10 cellular contexts compared by ENCODE assay signal in the genomic region with DNA sequence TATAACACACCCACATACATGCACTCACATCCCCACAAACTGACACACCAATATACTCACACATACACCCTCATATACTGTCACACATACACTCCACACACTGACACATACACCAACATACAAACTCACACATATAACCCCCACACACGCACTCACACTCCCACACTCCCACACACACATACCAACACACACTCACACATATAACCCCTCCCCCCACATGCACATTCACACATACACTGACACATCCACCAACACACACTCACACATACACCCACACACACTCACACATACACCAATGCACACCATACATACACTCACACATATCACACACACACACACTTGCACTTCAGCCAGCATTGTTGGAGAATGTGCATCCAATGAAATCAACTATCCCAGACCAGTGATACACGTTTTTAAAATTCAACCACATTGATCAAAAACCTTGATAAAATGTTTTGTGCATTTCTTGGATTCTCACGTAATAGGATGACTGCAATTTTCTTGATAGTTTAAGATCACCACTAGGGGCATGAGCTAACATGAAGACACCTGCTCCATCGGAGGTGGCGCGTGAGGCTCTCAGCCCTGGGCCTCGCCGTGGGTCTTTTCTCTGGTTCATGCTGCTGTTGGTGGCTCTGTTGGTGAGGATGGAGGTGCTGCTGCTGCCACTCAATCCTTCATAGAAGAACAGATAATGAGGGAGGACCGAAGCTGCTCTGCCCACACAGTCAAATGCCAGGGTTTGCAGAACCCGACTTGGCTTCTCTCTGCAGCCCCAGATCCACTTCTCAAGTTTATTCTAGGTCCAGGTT. TPM values are rescaled to one million over a fixed set of nuclear protein-coding genes. Genes with fewer than 3 reads are reported as not detected.
A peak's percentile ranks its signal among the peaks of the same experiment; 100 is the strongest.
DNase-seq lines count a peak whose midpoint lies in the region; ATAC-seq and TF ChIP-seq lines count a peak whose summit lies in the region.
"Had no signal": no experiment of that assay in that cellular context is flagged by ENCODE, and none has a peak within 500 bp of the region (broad histone marks: within the 10 kb centered on the region; RNA-seq: fewer than 3 reads in every experiment).

No MANE protein-coding gene starts in this region.

- no peak overlapping the region for H3K27ac ChIP-seq in GM23338 (ENCODE audit: low read depth)

- H3K27me3 ChIP-seq in GM23338 (ENCODE audit: insufficient read depth), result no peaks in the 10 kb centered on the region

- no peaks in the 10 kb centered on the region for H3K36me3 Mint-ChIP-seq in GM23338 (ENCODE audit: low read depth)
- H3K36me3 Mint-ChIP-seq in WTC11, result no peaks in the 10 kb centered on the region

- H3K4me1 Mint-ChIP-seq in GM23338 (0 out of 3 replicates have a peak, but pooled peaks cover 2% of the 10 kb centered on the region), WTC11 (peaks cover 3% of the 10 kb centered on the region; the same call in 1 of the 2 replicates)

- no peaks in the 10 kb centered on the region for H3K79me2 ChIP-seq in GM23338 (replicated peaks; ENCODE audit: insufficient read depth)

- POLR2A ChIA-PET in WTC11 (lab: Charles Lee), result no interaction called here

- no peak overlapping the region for H3K4me2 ChIP-seq in GM23338

- H2AFZ ChIP-seq in GM23338, result no peak overlapping the region

- CTCF ChIA-PET in WTC11 (lab: Charles Lee), result interaction anchor here (0.7 to 2.4 kb wide), 19 partner anchors 8 to 130 kb away, joined by 3 to 21 read pairs (median 4); no protein-coding TSS in a partner anchor

- H3K27me3 Mint-ChIP-seq in GM23338 (ENCODE audit: insufficient read depth, low read depth, poor library complexity) (no peaks in the 10 kb centered on the region), WTC11 (ENCODE audit: low read depth) (peaks cover 6% of the 10 kb centered on the region)

- DNase-seq in ACHN (peak; percentile 24), GM23338 (ENCODE audit: low spot score) (peak; percentile 73), WTC11 (ENCODE audit: low spot score) (peak; percentile 35), iris pigment epithelial cell (ENCODE audit: low read depth) (peak; percentile 32), NCI-H187 (lab: John Stamatoyannopoulos, UW) (no peak), NCI-H1417 (lab: John Stamatoyannopoulos, UW) (no peak)

- H3K4me3 Mint-ChIP-seq in GM23338 (no peak overlapping the region), WTC11 (no peak overlapping the region)
- H3K4me3 Mint-ChIP-seq: dendritic cell treated with granulocyte-macrophage colony-stimulating factor and Interleukin-4, amounts not matched to agents 40 ng/mL and 50 ng/mL, for 4 days had no signal

- no peak overlapping the region for H3K4me3 ChIP-seq in GM23338

- no peaks in the 10 kb centered on the region for H4K20me1 ChIP-seq in GM23338 (replicated peaks; ENCODE audit: insufficient read depth)

- no peaks in the 10 kb centered on the region for H3K9me2 ChIP-seq in GM23338 (ENCODE audit: insufficient read depth)

- H3K9me3 Mint-ChIP-seq in GM23338 (no peaks in the 10 kb centered on the region), WTC11 (no peaks in the 10 kb centered on the region)
- H3K9me3 Mint-ChIP-seq: dendritic cell treated with granulocyte-macrophage colony-stimulating factor and Interleukin-4, amounts not matched to agents 40 ng/mL and 50 ng/mL, for 4 days had no signal

- H3K4me1 ChIP-seq in GM23338 (ENCODE audit: insufficient read depth), result no peaks in the 10 kb centered on the region

- ATAC-seq in GM23338 (peak; percentile 88), WTC11 (peak; percentile 68), GM21528 (IDR thresholded peaks at IDR 0.05; ENCODE audit: low FRiP score, unreplicated experiment) (no peak), HG02571 (IDR thresholded peaks at IDR 0.05; ENCODE audit: unreplicated experiment) (no peak)

- H3F3A ChIP-seq in GM23338 (replicated peaks; ENCODE audit: low read depth), result no peaks in the 10 kb centered on the region

- H3K27ac Mint-ChIP-seq in GM23338 (no peak overlapping the region), WTC11 (no peak overlapping the region)
- H3K27ac Mint-ChIP-seq: dendritic cell treated with granulocyte-macrophage colony-stimulating factor and Interleukin-4, amounts not matched to agents 40 ng/mL and 50 ng/mL, for 4 days had no signal

- no peaks in the 10 kb centered on the region for H3K36me3 ChIP-seq in GM23338 (ENCODE audit: insufficient read depth)

- in situ Hi-C loops in ACHN (cut with HindIII; ENCODE audit: low pct_ligation_motif_present, low pct_unique_long_range_greater_than_20kb, low sequenced_read_pairs), result no loop called here

- peak; percentile 47 to 64 for TF ChIP-seq CTCF in GM23338 (conservative IDR thresholded peaks at IDR 0.05; ENCODE audit: low read depth in 2 of 2)
- TF ChIP-seq CTCF in WTC11 (IDR thresholded peaks at IDR 0.05), result peak; percentile 19; the same call in 1 of the 2 replicates

TF ChIP-seq in WTC11, 78 proteins besides CTCF, POLR2A, EP300 and RAD21 (continues in another document):
- TF ChIP-seq ZNF396 (CRISPR knock-in tag; IDR thresholded peaks at IDR 0.05; ENCODE audit: borderline replicate concordance) (no peak), CREB1 (CRISPR knock-in tag; IDR thresholded peaks at IDR 0.05) (no peak), ZNF121 (CRISPR knock-in tag; IDR thresholded peaks at IDR 0.05) (no peak), TEAD1 (CRISPR knock-in tag; IDR thresholded peaks at IDR 0.05) (no peak)
- TF ChIP-seq, protein P1, sequence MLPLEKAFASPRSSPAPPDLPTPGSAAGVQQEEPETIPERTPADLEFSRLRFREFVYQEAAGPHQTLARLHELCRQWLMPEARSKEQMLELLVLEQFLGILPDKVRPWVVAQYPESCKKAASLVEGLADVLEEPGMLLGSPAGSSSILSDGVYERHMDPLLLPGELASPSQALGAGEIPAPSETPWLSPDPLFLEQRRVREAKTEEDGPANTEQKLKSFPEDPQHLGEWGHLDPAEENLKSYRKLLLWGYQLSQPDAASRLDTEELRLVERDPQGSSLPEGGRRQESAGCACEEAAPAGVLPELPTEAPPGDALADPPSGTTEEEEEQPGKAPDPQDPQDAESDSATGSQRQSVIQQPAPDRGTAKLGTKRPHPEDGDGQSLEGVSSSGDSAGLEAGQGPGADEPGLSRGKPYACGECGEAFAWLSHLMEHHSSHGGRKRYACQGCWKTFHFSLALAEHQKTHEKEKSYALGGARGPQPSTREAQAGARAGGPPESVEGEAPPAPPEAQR (CRISPR knock-in tag; IDR thresholded peaks at IDR 0.05), result no peak
- TF ChIP-seq, protein P2, sequence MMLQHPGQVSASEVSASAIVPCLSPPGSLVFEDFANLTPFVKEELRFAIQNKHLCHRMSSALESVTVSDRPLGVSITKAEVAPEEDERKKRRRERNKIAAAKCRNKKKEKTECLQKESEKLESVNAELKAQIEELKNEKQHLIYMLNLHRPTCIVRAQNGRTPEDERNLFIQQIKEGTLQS (CRISPR knock-in tag; conservative IDR thresholded peaks at IDR 0.05), result no peak
- TF ChIP-seq, protein P3, sequence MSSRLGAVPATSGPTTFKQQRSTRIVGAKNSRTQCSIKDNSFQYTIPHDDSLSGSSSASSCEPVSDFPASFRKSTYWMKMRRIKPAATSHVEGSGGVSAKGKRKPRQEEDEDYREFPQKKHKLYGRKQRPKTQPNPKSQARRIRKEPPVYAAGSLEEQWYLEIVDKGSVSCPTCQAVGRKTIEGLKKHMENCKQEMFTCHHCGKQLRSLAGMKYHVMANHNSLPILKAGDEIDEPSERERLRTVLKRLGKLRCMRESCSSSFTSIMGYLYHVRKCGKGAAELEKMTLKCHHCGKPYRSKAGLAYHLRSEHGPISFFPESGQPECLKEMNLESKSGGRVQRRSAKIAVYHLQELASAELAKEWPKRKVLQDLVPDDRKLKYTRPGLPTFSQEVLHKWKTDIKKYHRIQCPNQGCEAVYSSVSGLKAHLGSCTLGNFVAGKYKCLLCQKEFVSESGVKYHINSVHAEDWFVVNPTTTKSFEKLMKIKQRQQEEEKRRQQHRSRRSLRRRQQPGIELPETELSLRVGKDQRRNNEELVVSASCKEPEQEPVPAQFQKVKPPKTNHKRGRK (CRISPR knock-in tag; IDR thresholded peaks at IDR 0.05; ENCODE audit: borderline replicate concordance), result no peak
- TF ChIP-seq, protein P4, sequence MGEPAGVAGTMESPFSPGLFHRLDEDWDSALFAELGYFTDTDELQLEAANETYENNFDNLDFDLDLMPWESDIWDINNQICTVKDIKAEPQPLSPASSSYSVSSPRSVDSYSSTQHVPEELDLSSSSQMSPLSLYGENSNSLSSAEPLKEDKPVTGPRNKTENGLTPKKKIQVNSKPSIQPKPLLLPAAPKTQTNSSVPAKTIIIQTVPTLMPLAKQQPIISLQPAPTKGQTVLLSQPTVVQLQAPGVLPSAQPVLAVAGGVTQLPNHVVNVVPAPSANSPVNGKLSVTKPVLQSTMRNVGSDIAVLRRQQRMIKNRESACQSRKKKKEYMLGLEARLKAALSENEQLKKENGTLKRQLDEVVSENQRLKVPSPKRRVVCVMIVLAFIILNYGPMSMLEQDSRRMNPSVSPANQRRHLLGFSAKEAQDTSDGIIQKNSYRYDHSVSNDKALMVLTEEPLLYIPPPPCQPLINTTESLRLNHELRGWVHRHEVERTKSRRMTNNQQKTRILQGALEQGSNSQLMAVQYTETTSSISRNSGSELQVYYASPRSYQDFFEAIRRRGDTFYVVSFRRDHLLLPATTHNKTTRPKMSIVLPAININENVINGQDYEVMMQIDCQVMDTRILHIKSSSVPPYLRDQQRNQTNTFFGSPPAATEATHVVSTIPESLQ (CRISPR knock-in tag; IDR thresholded peaks at IDR 0.05), result no peak
- TF ChIP-seq, protein P5, sequence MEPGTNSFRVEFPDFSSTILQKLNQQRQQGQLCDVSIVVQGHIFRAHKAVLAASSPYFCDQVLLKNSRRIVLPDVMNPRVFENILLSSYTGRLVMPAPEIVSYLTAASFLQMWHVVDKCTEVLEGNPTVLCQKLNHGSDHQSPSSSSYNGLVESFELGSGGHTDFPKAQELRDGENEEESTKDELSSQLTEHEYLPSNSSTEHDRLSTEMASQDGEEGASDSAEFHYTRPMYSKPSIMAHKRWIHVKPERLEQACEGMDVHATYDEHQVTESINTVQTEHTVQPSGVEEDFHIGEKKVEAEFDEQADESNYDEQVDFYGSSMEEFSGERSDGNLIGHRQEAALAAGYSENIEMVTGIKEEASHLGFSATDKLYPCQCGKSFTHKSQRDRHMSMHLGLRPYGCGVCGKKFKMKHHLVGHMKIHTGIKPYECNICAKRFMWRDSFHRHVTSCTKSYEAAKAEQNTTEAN (CRISPR knock-in tag; IDR thresholded peaks at IDR 0.05), result no peak

RNA-seq across cellular contexts. Expression of a gene that starts 32.1 kb away (rescaled TPM):
- total RNA-seq in GM23338 (2014; rRNA removed; shearing (Covaris generic)), result 10.9 and 11.2 TPM in 2 replicates
- 2.6 and 2.7 TPM in 2 replicates for polyA plus RNA-seq in GM23338 (2016; fragmentation: Nextera tagmentation; extraction: Ambion mirVana)
- total RNA-seq in WTC11 (2021), result 7.9 to 10.7 TPM (median 9.1 TPM) in 3 replicates
- total RNA-seq: T-helper 2 cell treated with Interferon-gamma antibody and Interleukin-4, amounts not matched to agents 100 ng/mL and 5 ng/mL, for 36 hours had no signal

Comparison
In these comparisons a context has a peak if more than half of its experiments do, and no peak if none do; other contexts are left out.
1. DNase-seq: peak in ACHN (single experiment), GM23338 (single experiment), WTC11 (single experiment) and iris pigment epithelial cell (single experiment); none in NCI-H187 (0 of 2) and NCI-H1417 (0 of 3).
2. ATAC-seq: peak in GM23338 (single experiment) and WTC11 (single experiment); none in GM21528 (single experiment) and HG02571 (single experiment).